ENCODE assay signal across 9 cellular contexts in genomic region chr19:8577247-8577646, GRCh38. TPM values are rescaled to one million over a fixed set of nuclear protein-coding genes. Genes with fewer than 3 reads are reported as not detected.
DNase-seq lines count a peak whose midpoint lies in the region; ATAC-seq and TF ChIP-seq lines count a peak whose summit lies in the region.
"Had no signal": no experiment of that assay in that cellular context is flagged by ENCODE, and none has a peak within 500 bp of the region (broad histone marks: within the 10 kb centered on the region; RNA-seq: fewer than 3 reads in every experiment).

MYO1F (minus strand) TSS chr19:8577442; CDS start chr19:8577309, 133 bp downstream.

- intact Hi-C loops in aorta (cut with DNase I) = loop anchor here in 1 of 2 donors (10.0 kb wide), 1 partner anchor 222 kb away; no protein-coding TSS in a partner anchor

- H3K36me3 Mint-ChIP-seq in activated naive CD4-positive, alpha-beta T cell treated with anti-CD3 and anti-CD28 coated beads, Interleukin-2, amount 50 U/mL, for 24 hours = no peaks in the 10 kb centered on the region
- H3K36me3 Mint-ChIP-seq in activated naive CD8-positive, alpha-beta T cell = peaks cover 5% of the 10 kb centered on the region

- H3K9me3 Mint-ChIP-seq in activated naive CD4-positive, alpha-beta T cell treated with anti-CD3 and anti-CD28 coated beads, Interleukin-2, amount 50 U/mL, for 24 hours = no peaks in the 10 kb centered on the region
- no peaks in the 10 kb centered on the region for H3K9me3 Mint-ChIP-seq in activated naive CD8-positive, alpha-beta T cell (ENCODE audit: low read depth)

- peak within 1 kb of the TSS; percentile 33 for H3K27ac Mint-ChIP-seq in activated naive CD4-positive, alpha-beta T cell treated with anti-CD3 and anti-CD28 coated beads, Interleukin-2, amount 50 U/mL, for 24 hours
- peak within 1 kb of the TSS; percentile 85 for H3K27ac Mint-ChIP-seq in activated naive CD8-positive, alpha-beta T cell

- H3K27ac ChIP-seq in aorta (ENCODE audit: low read depth in 1 of 2, low read length in 2 of 2) = no peak within 1 kb of the TSS

- DNase-seq in activated naive CD4-positive, alpha-beta T cell treated with Interleukin-2 at 50 U/mL for 16 hours = no peak
- DNase-seq in mesenteric fat pad (ENCODE audit: low spot score) (no peak), aorta (peak in 1 of 2 donors; percentile 86), OCI-M2 (lab: John Stamatoyannopoulos, UW; ENCODE audit: unreplicated experiment) (no peak), erythroblast (lab: John Stamatoyannopoulos, UW) (no peak), COLO829 (ENCODE audit: low spot score) (no peak)
- DNase-seq: NCI-H446 treated with DMSO at 0.1 percent for 48 hours had no signal

- peaks cover 66% of the 10 kb centered on the region for H3K4me1 Mint-ChIP-seq in activated naive CD4-positive, alpha-beta T cell treated with anti-CD3 and anti-CD28 coated beads, Interleukin-2, amount 50 U/mL, for 24 hours
- peaks cover 52% of the 10 kb centered on the region for H3K4me1 Mint-ChIP-seq in activated naive CD8-positive, alpha-beta T cell (ENCODE audit: low read depth)

- no peak for TF ChIP-seq POLR2A in erythroblast (IDR thresholded peaks at IDR 0.05; ENCODE audit: low read length)

- no peaks in the 10 kb centered on the region for H3K27me3 Mint-ChIP-seq in activated naive CD4-positive, alpha-beta T cell treated with anti-CD3 and anti-CD28 coated beads, Interleukin-2, amount 50 U/mL, for 24 hours
- no peaks in the 10 kb centered on the region for H3K27me3 Mint-ChIP-seq in activated naive CD8-positive, alpha-beta T cell

- H3K4me3 Mint-ChIP-seq in activated naive CD4-positive, alpha-beta T cell treated with anti-CD3 and anti-CD28 coated beads, Interleukin-2, amount 50 U/mL, for 24 hours = peak within 1 kb of the TSS; percentile 87
- H3K4me3 Mint-ChIP-seq in activated naive CD8-positive, alpha-beta T cell = peak within 1 kb of the TSS; percentile 86

- H3K4me3 ChIP-seq in aorta (ENCODE audit: low read length in 2 of 2) = no peak within 1 kb of the TSS

- no peaks in the 10 kb centered on the region for H3K9me3 ChIP-seq in aorta (ENCODE audit: control insufficient read depth, low read length)

- peak; percentile 30 for ATAC-seq in aorta (ENCODE audit: low FRiP score)

- no peaks in the 10 kb centered on the region for H3K27me3 ChIP-seq in aorta (ENCODE audit: control insufficient read depth in 1 of 2, insufficient read depth in 2 of 2, low read length in 1 of 2)

- 16 to 20% methylated on average over 7 of the region's 7 CpGs for WGBS in aorta, 2 donors

- no peaks in the 10 kb centered on the region for H3K4me1 ChIP-seq in aorta (ENCODE audit: control insufficient read depth in 1 of 2, insufficient read depth in 2 of 2, low read length in 2 of 2)

- no peaks in the 10 kb centered on the region for H3K36me3 ChIP-seq in aorta (ENCODE audit: control insufficient read depth in 1 of 2, insufficient read depth in 2 of 2, low read length in 1 of 2)

RNA-seq across cellular contexts. Expression of gene MYO1F, which starts in this region (rescaled TPM):
- total RNA-seq in mesenteric fat pad (47.7 TPM), aorta (10 to 100 TPM; 30.3 to 63.8 TPM)
- 10 to 100 TPM in 1 of 2 donors, 1 to 10 TPM in 1; 2.1 to 10.0 TPM for polyA plus RNA-seq in aorta
